1 cellular context compared by ENCODE assay signal in the genomic region with DNA sequence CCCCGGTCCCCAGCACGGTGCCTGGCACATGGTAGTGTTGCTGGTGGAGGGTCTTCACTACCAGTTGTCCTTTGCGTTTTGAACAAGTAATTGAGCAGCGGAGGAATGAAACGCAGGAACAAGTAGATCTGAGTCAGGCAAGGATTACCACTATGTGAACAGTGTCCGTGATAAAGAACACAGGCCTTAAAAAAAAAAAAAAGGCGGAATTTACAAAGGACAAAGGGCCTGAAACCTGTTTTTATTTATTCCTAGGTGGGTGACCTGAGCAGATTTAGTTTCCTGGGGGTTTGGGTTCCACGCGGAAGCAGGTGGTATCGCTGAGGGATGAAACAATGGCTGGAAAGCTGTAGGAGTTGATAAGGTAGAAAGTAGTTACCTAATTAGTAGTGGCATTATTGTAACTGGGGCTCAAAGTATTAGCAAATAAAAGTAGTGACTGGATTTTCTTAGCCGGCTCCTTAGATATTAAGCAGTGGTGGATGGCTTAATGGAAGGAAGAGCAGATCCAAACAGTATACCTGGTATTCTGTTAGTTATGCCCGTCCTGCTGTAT.
TF ChIP-seq lines count a peak whose summit lies in the region.

No MANE protein-coding gene starts in this region.

TF ChIP-seq in HCT116, 20 proteins besides CTCF, POLR2A, EP300 and RAD21 (continued from another document):
- TF ChIP-seq CEBPB (IDR thresholded peaks at IDR 0.05; ENCODE audit: low read depth), result no peak
- no peak for TF ChIP-seq ATF3 (IDR thresholded peaks at IDR 0.05)
- TF ChIP-seq CBX3 (IDR thresholded peaks at IDR 0.05; ENCODE audit: low read depth), result no peak
- TF ChIP-seq ZBTB33 (IDR thresholded peaks at IDR 0.05; ENCODE audit: extremely low read depth, insufficient replicate concordance, low read length), result no peak
- no peak for TF ChIP-seq ELF1 (IDR thresholded peaks at IDR 0.05; ENCODE audit: borderline replicate concordance, low read depth)
